In genomic region chr5:159905496-159905895, GRCh38 we compare ENCODE assay signal across 12 cellular contexts. TPM values are rescaled to one million over a fixed set of nuclear protein-coding genes. Genes with fewer than 3 reads are reported as not detected.
DNase-seq lines count a peak whose midpoint lies in the region; ATAC-seq and TF ChIP-seq lines count a peak whose summit lies in the region.
"Had no signal": no experiment of that assay in that cellular context is flagged by ENCODE, and none has a peak within 500 bp of the region (broad histone marks: within the 10 kb centered on the region; RNA-seq: fewer than 3 reads in every experiment).

No MANE protein-coding gene starts in this region.

- H3K4me3 Mint-ChIP-seq in natural killer cell: no peak overlapping the region
- H3K4me3 Mint-ChIP-seq: activated T-helper 1 cell treated with anti-CD3 and anti-CD28 coated beads, Interleukin-12 subunit alpha, Interleukin-12 subunit beta, Interleukin-2, Interleukin-4 antibody, amounts not matched to agents 30 ng/mL and 10 ng/mL and 1 ng/mL, durations not matched to agents 14 hours and 24 hours and 36 hours had no signal

- H3K36me3 Mint-ChIP-seq in natural killer cell: no peaks in the 10 kb centered on the region

- intact Hi-C loops in natural killer cell (cut with micrococcal nuclease): no loop called here
- intact Hi-C loops in body of pancreas (cut with DNase I): no loop called here

- no peak for TF ChIP-seq CTCF in fibroblast of mammary gland (conservative IDR thresholded peaks at IDR 0.05; ENCODE audit: control insufficient read depth, insufficient read depth, low read depth, low read length)
- TF ChIP-seq CTCF in natural killer cell (IDR thresholded peaks at IDR 0.05): no peak
- no peak for TF ChIP-seq CTCF in body of pancreas (IDR thresholded peaks at IDR 0.05)

- no peak overlapping the region for H3K27ac ChIP-seq in body of pancreas

- H3K9me3 ChIP-seq in body of pancreas: no peaks in the 10 kb centered on the region

- no peak overlapping the region for H3K27ac Mint-ChIP-seq in natural killer cell
- H3K27ac Mint-ChIP-seq: activated T-helper 1 cell treated with anti-CD3 and anti-CD28 coated beads, Interleukin-12 subunit alpha, Interleukin-12 subunit beta, Interleukin-2, Interleukin-4 antibody, amounts not matched to agents 30 ng/mL and 10 ng/mL and 1 ng/mL, durations not matched to agents 14 hours and 24 hours and 36 hours had no signal

- peaks cover 25 to 53% of the 10 kb centered on the region in 2 donors for H3K27me3 Mint-ChIP-seq in natural killer cell (ENCODE audit: low read depth in 2 of 2)

- H3K4me1 Mint-ChIP-seq in natural killer cell: no peaks in the 10 kb centered on the region

- TF ChIP-seq POLR2A in body of pancreas (IDR thresholded peaks at IDR 0.05): no peak

- H3K4me3 ChIP-seq in fibroblast of mammary gland (ENCODE audit: control insufficient read depth, low read depth, low read length): no peak overlapping the region
- H3K4me3 ChIP-seq in body of pancreas: no peak overlapping the region

- no peaks in the 10 kb centered on the region for H3K27me3 ChIP-seq in body of pancreas

- H3K4me1 ChIP-seq in body of pancreas: no peaks in the 10 kb centered on the region

- H3K9me3 Mint-ChIP-seq in natural killer cell: no peaks in the 10 kb centered on the region
- H3K9me3 Mint-ChIP-seq: activated T-helper 1 cell treated with anti-CD3 and anti-CD28 coated beads, Interleukin-12 subunit alpha, Interleukin-12 subunit beta, Interleukin-2, Interleukin-4 antibody, amounts not matched to agents 30 ng/mL and 10 ng/mL and 1 ng/mL, durations not matched to agents 14 hours and 24 hours and 36 hours had no signal

- H3K36me3 ChIP-seq in body of pancreas (replicated peaks in 1 of 2; ENCODE audit: insufficient read depth in 1 of 2, low read depth in 2 of 2): no peaks in the 10 kb centered on the region

- no peak for ATAC-seq in natural killer cell
- no peak for ATAC-seq in body of pancreas

- DNase-seq in SKM-1 treated with dmso at 0.1 percent for 144 hours (lab: John Stamatoyannopoulos, UW; ENCODE audit: unreplicated experiment): peak; percentile 33
- no peak for DNase-seq in SKM-1 (lab: John Stamatoyannopoulos, UW; ENCODE audit: unreplicated experiment)
- DNase-seq in OCI-M1 (lab: John Stamatoyannopoulos, UW): peak; percentile 4
- DNase-seq in fibroblast of mammary gland (ENCODE audit: low read depth): peak; percentile 93
- peak; percentile 33 for DNase-seq in stromal cell of bone marrow (ENCODE audit: low read depth)
- DNase-seq in natural killer cell: no peak
- no peak for DNase-seq in hepatic stellate cell (ENCODE audit: low spot score)
- DNase-seq in body of pancreas: no peak
- DNase-seq: dermis blood vessel endothelial cell, NCI-H2171 treated with DMSO at 0.1 percent for 48 hours had no signal

RNA-seq across cellular contexts. Expression of gene ADRA1B, which starts 10.8 kb away (rescaled TPM):
- total RNA-seq in natural killer cell (not detected), body of pancreas (1 to 10 TPM in 1 of 2 donors, under 1 TPM in 1; 0.26 to 4.0 TPM)
- total RNA-seq: A673; activated T-helper 1 cell treated with anti-CD3 and anti-CD28 coated beads, Interleukin-12 subunit alpha, Interleukin-12 subunit beta, Interleukin-2, Interleukin-4 antibody, amounts not matched to agents 30 ng/mL and 10 ng/mL and 1 ng/mL, durations not matched to agents 14 hours and 24 hours and 36 hours had no signal

Comparison
In these comparisons a context has a peak if more than half of its experiments do, and no peak if none do; other contexts are left out.
1. DNase-seq: peak in SKM-1 treated with dmso at 0.1 percent for 144 hours (single experiment), OCI-M1 (single experiment), fibroblast of mammary gland (single experiment) and stromal cell of bone marrow (single experiment); none in SKM-1 (single experiment), natural killer cell (single experiment), hepatic stellate cell (single experiment) and body of pancreas (0 of 4).